Comparison of ENCODE assay signal across 8 cellular contexts in genomic region chr1:54715493-54716298, GRCh38. TPM values are rescaled to one million over a fixed set of nuclear protein-coding genes. Genes with fewer than 3 reads are reported as not detected.
DNase-seq lines count a peak whose midpoint lies in the region; ATAC-seq lines count a peak whose summit lies in the region.

A gene with protein sequence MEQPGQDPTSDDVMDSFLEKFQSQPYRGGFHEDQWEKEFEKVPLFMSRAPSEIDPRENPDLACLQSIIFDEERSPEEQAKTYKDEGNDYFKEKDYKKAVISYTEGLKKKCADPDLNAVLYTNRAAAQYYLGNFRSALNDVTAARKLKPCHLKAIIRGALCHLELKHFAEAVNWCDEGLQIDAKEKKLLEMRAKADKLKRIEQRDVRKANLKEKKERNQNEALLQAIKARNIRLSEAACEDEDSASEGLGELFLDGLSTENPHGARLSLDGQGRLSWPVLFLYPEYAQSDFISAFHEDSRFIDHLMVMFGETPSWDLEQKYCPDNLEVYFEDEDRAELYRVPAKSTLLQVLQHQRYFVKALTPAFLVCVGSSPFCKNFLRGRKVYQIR (plus strand): TSS chr1:54715861. CDS start chr1:54715909, 48 bp downstream.

- H3K27me3 ChIP-seq in CD4-positive, CD25-positive, alpha-beta regulatory T cell (ENCODE audit: control insufficient read depth, insufficient read depth, low read length) = no peaks in the 10 kb centered on the region

- H3K4me3 ChIP-seq in CD4-positive, CD25-positive, alpha-beta regulatory T cell (ENCODE audit: low read depth, low read length) = peak within 1 kb of the TSS; percentile 88

- ATAC-seq in CD4-positive, CD25-positive, alpha-beta regulatory T cell (ENCODE audit: low read depth in 2 of 2) = peak; percentile 96 to 97
- peak; percentile 99 for ATAC-seq in GM19397 (IDR thresholded peaks at IDR 0.05; ENCODE audit: unreplicated experiment)
- ATAC-seq in HG03565 (IDR thresholded peaks at IDR 0.05; ENCODE audit: unreplicated experiment) = peak; percentile 85

- no peaks in the 10 kb centered on the region for H3K9me3 ChIP-seq in CD4-positive, CD25-positive, alpha-beta regulatory T cell (ENCODE audit: control insufficient read depth in 2 of 2, low read length in 2 of 2)

- H3K27ac ChIP-seq in CD4-positive, CD25-positive, alpha-beta regulatory T cell (ENCODE audit: insufficient read depth, low read length, poor library complexity, severe bottlenecking) = peak within 1 kb of the TSS; percentile 72

- DNase-seq in CD4-positive, CD25-positive, alpha-beta regulatory T cell = peak; percentile 70 to 91 (median 85)
- DNase-seq in NCI-H82 treated with DMSO at 0.1 percent for 48 hours (lab: John Stamatoyannopoulos, UW; ENCODE audit: unreplicated experiment) = peak; percentile 45
- peak; percentile 60 to 76 for DNase-seq in activated CD8-positive, alpha-beta memory T cell treated with anti-CD3 and anti-CD28 coated beads for 1 hour (ENCODE audit: extremely low read depth in 1 of 2, low read depth in 1 of 2)
- DNase-seq in effector CD8-positive, alpha-beta T cell (lab: John Stamatoyannopoulos, UW) = peak; percentile 72
- DNase-seq in lung microvascular endothelial cell (ENCODE audit: low read depth in 2 of 2) = peak; percentile 81 to 84
- peak; percentile 71 to 73 (median 72) for DNase-seq in stimulated activated CD4-positive, alpha-beta T cell treated with anti-CD3 and anti-CD28 coated beads, TNF-alpha, amount 100 ng/mL, for 4 hours (ENCODE audit: low read depth in 3 of 3)

- H3K4me1 ChIP-seq in CD4-positive, CD25-positive, alpha-beta regulatory T cell (ENCODE audit: control insufficient read depth, insufficient read depth, low read length, poor library complexity, severe bottlenecking) = peaks cover 17% of the 10 kb centered on the region

- peaks cover 10% of the 10 kb centered on the region for H3K36me3 Mint-ChIP-seq in CD4-positive, CD25-positive, alpha-beta regulatory T cell

- H3K4me1 Mint-ChIP-seq in CD4-positive, CD25-positive, alpha-beta regulatory T cell = peaks cover 21 to 38% (median 28%) of the 10 kb centered on the region in 4 donors

- H3K9me3 Mint-ChIP-seq in CD4-positive, CD25-positive, alpha-beta regulatory T cell = no peaks in the 10 kb centered on the region

- peak within 1 kb of the TSS; percentile 79 to 96 (median 90) for H3K4me3 Mint-ChIP-seq in CD4-positive, CD25-positive, alpha-beta regulatory T cell

- peaks cover 27% of the 10 kb centered on the region for H3K36me3 ChIP-seq in CD4-positive, CD25-positive, alpha-beta regulatory T cell (ENCODE audit: control insufficient read depth, insufficient read depth, low read length)

- peak within 1 kb of the TSS; percentile 73 to 94 (median 89) for H3K27ac Mint-ChIP-seq in CD4-positive, CD25-positive, alpha-beta regulatory T cell

- H3K27me3 Mint-ChIP-seq in CD4-positive, CD25-positive, alpha-beta regulatory T cell = no peaks in the 10 kb centered on the region

RNA-seq across cellular contexts. Expression of the gene that starts here (rescaled TPM):
- 7.7 TPM for total RNA-seq in CD4-positive, CD25-positive, alpha-beta regulatory T cell
- 10 to 100 TPM; 17.4 to 27.1 (median 22.5) TPM for polyA plus RNA-seq in CD4-positive, CD25-positive, alpha-beta regulatory T cell
- total RNA-seq in lung microvascular endothelial cell = 9.6 and 11.9 TPM in 2 replicates

Comparison
In these comparisons a context has a peak if more than half of its experiments do, and no peak if none do; other contexts are left out.
1. Peak in every context shown above with its lines: DNase-seq, ATAC-seq, H3K4me3 ChIP-seq and H3K27ac ChIP-seq.